Comparison of ENCODE assay signal across 11 cellular contexts in genomic region chr5:131679911-131680310, GRCh38. TPM values are rescaled to one million over a fixed set of nuclear protein-coding genes. Genes with fewer than 3 reads are reported as not detected.
A peak's percentile ranks its signal among the peaks of the same experiment; 100 is the strongest.
DNase-seq lines count a peak whose midpoint lies in the region; ATAC-seq and TF ChIP-seq lines count a peak whose summit lies in the region.
"Had no signal": no experiment of that assay in that cellular context is flagged by ENCODE, and none has a peak within 500 bp of the region (broad histone marks: within the 10 kb centered on the region; RNA-seq: fewer than 3 reads in every experiment).

No MANE protein-coding gene starts in this region.

- ATAC-seq in sciatic nerve (peak; percentile 55), HG03095 (IDR thresholded peaks at IDR 0.05; ENCODE audit: unreplicated experiment) (no peak), omental fat pad (ENCODE audit: low FRiP score) (no peak), HG02759 (IDR thresholded peaks at IDR 0.05; ENCODE audit: unreplicated experiment) (no peak)
- ATAC-seq: activated naive CD4-positive, alpha-beta T cell treated with anti-CD3 and anti-CD28 coated beads, Interleukin-2, amount 50 U/mL, for 72 hours had no signal

- intact Hi-C loops in sciatic nerve (cut with DNase I) = no loop called here

- DNase-seq in ELR (ENCODE audit: low read depth) (peak; percentile 40), SK-N-DZ (ENCODE audit: low spot score) (peak; percentile 6), fibroblast of gingiva (ENCODE audit: low read depth) (peak; percentile 82), sciatic nerve (ENCODE audit: low spot score) (no peak), NCI-H2081 (lab: John Stamatoyannopoulos, UW) (no peak), omental fat pad (ENCODE audit: low spot score) (no peak)
- DNase-seq: CD8-positive, alpha-beta memory T cell; effector CD4-positive, alpha-beta T cell had no signal

- no peak for TF ChIP-seq CTCF in omental fat pad (IDR thresholded peaks at IDR 0.05)

RNA-seq across cellular contexts. Expression of gene RAPGEF6, which starts 44.9 kb away (rescaled TPM):
- polyA plus RNA-seq in SK-N-DZ (2014; cell fraction: cytosol; rRNA removed) = 7.0 and 9.3 TPM in 2 replicates
- polyA plus RNA-seq in SK-N-DZ (2014; cell fraction: nucleus; rRNA removed) = 15.1 and 16.7 TPM in 2 replicates
- 48.4 TPM for total RNA-seq in sciatic nerve
- total RNA-seq in omental fat pad = 10 to 100 TPM; 14.7 to 31.5 (median 24.2) TPM

Comparison
In these comparisons a context has a peak if more than half of its experiments do, and no peak if none do; other contexts are left out.
1. DNase-seq: peak in ELR (single experiment), SK-N-DZ (single experiment) and fibroblast of gingiva (single experiment); none in sciatic nerve (single experiment), NCI-H2081 (0 of 2) and omental fat pad (single experiment).